In genomic region chr13:93147946-93148345, GRCh38 we compare ENCODE assay signal across 30 cellular contexts.
"Had no signal": no experiment of that assay in that cellular context is flagged by ENCODE, and none has a peak within 500 bp of the region (broad histone marks: within the 10 kb centered on the region; RNA-seq: fewer than 3 reads in every experiment).

No MANE protein-coding gene starts in this region.

- H3K4me3 ChIP-seq: esophagus muscularis mucosa, left lung, lung, mucosa of descending colon, ovary, skin epidermis, thoracic aorta had no signal

- H3K4me3 Mint-ChIP-seq: activated CD8-positive, alpha-beta memory T cell treated with anti-CD3 and anti-CD28 coated beads, Interleukin-2, amount 10 ng/mL, durations not matched to agents 7 days and 5 days; activated CD8-positive, alpha-beta T cell treated with anti-CD3 and anti-CD28 coated beads, Interleukin-2, amount 10 ng/mL, durations not matched to agents 7 days and 5 days; activated naive CD4-positive, alpha-beta T cell treated with anti-CD3 and anti-CD28 coated beads, Interleukin-2, amount 50 U/mL, for 24 hours; endodermal cell; natural killer cell treated with Interleukin-12 subunit alpha and Interleukin-12 subunit beta and Interleukin-15 and Interleukin-18, amount 100 ng/mL, for 72 hours; T-helper 17 cell had no signal

- H3K27me3 ChIP-seq: esophagus muscularis mucosa, foreskin keratinocyte, left lung, neutrophil, ovary had no signal

- H3K4me1 Mint-ChIP-seq: activated CD8-positive, alpha-beta memory T cell treated with anti-CD3 and anti-CD28 coated beads, Interleukin-2, amount 10 ng/mL, durations not matched to agents 7 days and 5 days; activated naive CD4-positive, alpha-beta T cell treated with anti-CD3 and anti-CD28 coated beads, Interleukin-2, amount 50 U/mL, for 24 hours; T-helper 17 cell had no signal

- H3K27ac Mint-ChIP-seq: activated CD8-positive, alpha-beta memory T cell treated with anti-CD3 and anti-CD28 coated beads, Interleukin-2, amount 10 ng/mL, durations not matched to agents 7 days and 5 days; activated CD8-positive, alpha-beta T cell treated with anti-CD3 and anti-CD28 coated beads, Interleukin-2, amount 10 ng/mL, durations not matched to agents 7 days and 5 days; activated naive CD4-positive, alpha-beta T cell treated with anti-CD3 and anti-CD28 coated beads, Interleukin-2, amount 50 U/mL, for 24 hours; activated T-helper 2 cell treated with anti-CD3 and anti-CD28 coated beads, Interferon-gamma antibody, Interleukin-2, Interleukin-4, amounts not matched to agents 10 μg/mL and 5 μg/mL and 100 μg/mL, durations not matched to agents 14 hours and 24 hours and 36 hours; endodermal cell; natural killer cell treated with Interleukin-12 subunit alpha and Interleukin-12 subunit beta and Interleukin-15 and Interleukin-18, amount 100 ng/mL, for 72 hours; progenitor cell of endocrine pancreas; T-helper 17 cell had no signal

- H3K27me3 Mint-ChIP-seq: activated CD8-positive, alpha-beta memory T cell treated with anti-CD3 and anti-CD28 coated beads, Interleukin-2, amount 10 ng/mL, durations not matched to agents 7 days and 5 days; activated naive CD4-positive, alpha-beta T cell treated with anti-CD3 and anti-CD28 coated beads, Interleukin-2, amount 50 U/mL, for 24 hours; natural killer cell treated with Interleukin-12 subunit alpha and Interleukin-12 subunit beta and Interleukin-15 and Interleukin-18, amount 100 ng/mL, for 72 hours; progenitor cell of endocrine pancreas; T-helper 17 cell had no signal

- H3K36me3 Mint-ChIP-seq: activated CD8-positive, alpha-beta memory T cell treated with anti-CD3 and anti-CD28 coated beads, Interleukin-2, amount 10 ng/mL, durations not matched to agents 7 days and 5 days; activated naive CD4-positive, alpha-beta T cell treated with anti-CD3 and anti-CD28 coated beads, Interleukin-2, amount 50 U/mL, for 24 hours; natural killer cell treated with Interleukin-12 subunit alpha and Interleukin-12 subunit beta and Interleukin-15 and Interleukin-18, amount 100 ng/mL, for 72 hours had no signal

- H3K9me3 Mint-ChIP-seq: activated T-helper 2 cell treated with anti-CD3 and anti-CD28 coated beads, Interferon-gamma antibody, Interleukin-2, Interleukin-4, amounts not matched to agents 10 μg/mL and 5 μg/mL and 100 μg/mL, durations not matched to agents 14 hours and 24 hours and 36 hours; endodermal cell had no signal

- FAIRE-seq: urothelium cell line had no signal

- DNase-seq: activated CD4-positive, alpha-beta T cell treated with anti-CD3 and anti-CD28 coated beads, Interleukin-2, amount 50 U/mL, for 1 hour; activated CD4-positive, CD25-positive, alpha-beta regulatory T cell treated with anti-CD3 and anti-CD28 coated beads, Interleukin-2, amount 50 U/mL, for 72 hours; activated CD8-positive, alpha-beta memory T cell treated with anti-CD3 and anti-CD28 coated beads, Interleukin-2, amount 10 ng/mL, durations not matched to agents 7 days and 5 days; activated CD8-positive, alpha-beta T cell treated with anti-CD3 and anti-CD28 coated beads, Interleukin-2, amount 10 ng/mL, durations not matched to agents 7 days and 5 days; activated T-cell treated with anti-CD3 and anti-CD28 coated beads, Interleukin-2, amount 50 U/mL, for 48 hours; central memory CD4-positive, alpha-beta T cell; endodermal cell; foreskin keratinocyte; kidney glomerular epithelial cell; left lung; mucosa of descending colon; ovary; retina; stimulated activated CD4-positive, alpha-beta T cell treated with anti-CD3 and anti-CD28 coated beads, Interleukin-12 subunit alpha, Interleukin-12 subunit beta, amount 100 ng/mL, for 4 hours; stimulated activated CD4-positive, alpha-beta T cell treated with anti-CD3 and anti-CD28 coated beads, Interleukin-4, amount 100 ng/mL, for 1 hour; stimulated activated naive CD8-positive, alpha-beta T cell treated with anti-CD3 and anti-CD28 coated beads, Interleukin-15, Interleukin-2, amounts not matched to agents 100 U/mL and 50 U/mL, for 24 hours; T-helper 17 cell; T1000; trophoblast cell had no signal

- H3K9me3 ChIP-seq: esophagus muscularis mucosa, mucosa of descending colon, neutrophil, ovary, thoracic aorta had no signal

- H3K27ac ChIP-seq: esophagus muscularis mucosa, foreskin keratinocyte, left lung, neutrophil, ovary, skin epidermis, thoracic aorta had no signal

- H3K4me1 ChIP-seq: esophagus muscularis mucosa, foreskin keratinocyte, left lung had no signal

- ATAC-seq: activated CD8-positive, alpha-beta memory T cell treated with anti-CD3 and anti-CD28 coated beads, Interleukin-2, amount 10 ng/mL, durations not matched to agents 7 days and 5 days; activated CD8-positive, alpha-beta T cell treated with anti-CD3 and anti-CD28 coated beads, Interleukin-2, amount 10 ng/mL, durations not matched to agents 7 days and 5 days; foreskin keratinocyte; mucosa of descending colon; natural killer cell treated with Interleukin-12 subunit alpha and Interleukin-12 subunit beta and Interleukin-15 and Interleukin-18, amount 100 ng/mL, for 72 hours; sciatic nerve; stimulated activated naive CD8-positive, alpha-beta T cell treated with anti-CD3 and anti-CD28 coated beads, Interleukin-15, Interleukin-2, amounts not matched to agents 100 U/mL and 50 U/mL, for 24 hours; T-helper 17 cell had no signal

- H3K36me3 ChIP-seq: esophagus muscularis mucosa, left lung, neutrophil, ovary, thoracic aorta had no signal
